15 cellular contexts compared by ENCODE assay signal in genomic region chr17:82577300-82577699, GRCh38. TPM values are rescaled to one million over a fixed set of nuclear protein-coding genes. Genes with fewer than 3 reads are reported as not detected.
DNase-seq lines count a peak whose midpoint lies in the region; ATAC-seq, FAIRE-seq and TF ChIP-seq lines count a peak whose summit lies in the region.
"Had no signal": no experiment of that assay in that cellular context is flagged by ENCODE, and none has a peak within 500 bp of the region (broad histone marks: within the 10 kb centered on the region; RNA-seq: fewer than 3 reads in every experiment).

No MANE protein-coding gene starts in this region.

- H3K9me3 Mint-ChIP-seq in T-helper 2 cell treated with Interferon-gamma antibody and Interleukin-4, amounts not matched to agents 5 μg/mL and 100 μg/mL, for 36 hours = no peaks in the 10 kb centered on the region
- H3K9me3 Mint-ChIP-seq: CD14-positive monocyte; CD8-positive, alpha-beta T cell; IgD-negative memory B cell had no signal

- H3K9me3 ChIP-seq in right cardiac atrium (ENCODE audit: control insufficient read depth, low read length) (no peaks in the 10 kb centered on the region), GM12878 (replicated peaks; ENCODE audit: control insufficient read depth, insufficient read depth, low read length) (no peaks in the 10 kb centered on the region), HepG2 (ENCODE audit: low read length) (no peaks in the 10 kb centered on the region), upper lobe of right lung (no peaks in the 10 kb centered on the region)

- RAD21 ChIA-PET in GM12878 (lab: Charles Lee; ENCODE audit: unreplicated experiment) = no interaction called here

- no peaks in the 10 kb centered on the region for H3K27me3 Mint-ChIP-seq in T-helper 2 cell treated with Interferon-gamma antibody and Interleukin-4, amounts not matched to agents 5 μg/mL and 100 μg/mL, for 36 hours (ENCODE audit: low read depth)
- H3K27me3 Mint-ChIP-seq: IgD-negative memory B cell had no signal

- peaks cover 8 to 26% of the 10 kb centered on the region in 2 experiments for H3K36me3 ChIP-seq in GM12878 (ENCODE audit: control insufficient read depth in 2 of 2, insufficient read depth in 2 of 2, low read length in 1 of 2)
- H3K36me3 ChIP-seq in HepG2 (replicated peaks in 1 of 2; ENCODE audit: control insufficient read depth in 1 of 2, insufficient read depth in 2 of 2, low read length in 2 of 2) = peaks cover 36 to 76% of the 10 kb centered on the region in 2 experiments
- peaks cover 44% of the 10 kb centered on the region for H3K36me3 ChIP-seq in upper lobe of right lung

- BruUV-seq in GM12878 (replicated peaks; lab: Mats Ljungman, UMichigan) (TSS peak; percentile 63), HepG2 (replicated peaks; lab: Mats Ljungman, UMichigan) (TSS peak; percentile 48)

- H3K79me2 ChIP-seq in GM12878 (ENCODE audit: control insufficient read depth, insufficient read depth, low read length) (no peaks in the 10 kb centered on the region), HepG2 (ENCODE audit: insufficient read depth, low read length) (peaks cover 38% of the 10 kb centered on the region)

- TF ChIP-seq POLR2A in GM12878 (IDR thresholded peaks at IDR 0.05; ENCODE audit: low read depth, low read length) (no peak), HepG2 (IDR thresholded peaks at IDR 0.05; ENCODE audit: insufficient read depth in 1 of 2, low read depth in 2 of 2, low read length in 2 of 2) (no peak)

- no peaks in the 10 kb centered on the region for H3K4me1 ChIP-seq in right cardiac atrium (ENCODE audit: control insufficient read depth, insufficient read depth, low read length)
- no peaks in the 10 kb centered on the region for H3K4me1 ChIP-seq in GM12878 (ENCODE audit: control insufficient read depth, insufficient read depth, low read length)
- H3K4me1 ChIP-seq in HepG2 (ENCODE audit: insufficient read depth, low read length) = no peaks in the 10 kb centered on the region
- H3K4me1 ChIP-seq in upper lobe of right lung = no peaks in the 10 kb centered on the region

- POLR2A ChIA-PET in GM12878 (lab: Charles Lee) = no interaction called here
- POLR2A ChIA-PET in HepG2 (lab: Yijun Ruan, JAX) = interaction anchor here (1.3 kb wide), 1 partner anchor 9 kb away, joined by 3 read pairs; no protein-coding TSS in a partner anchor

- no peak overlapping the region for H3K4me2 ChIP-seq in GM12878 (ENCODE audit: control insufficient read depth, insufficient read depth)
- H3K4me2 ChIP-seq in HepG2 (ENCODE audit: low read depth, low read length) = no peak overlapping the region

- no peak overlapping the region for H3K4me3 Mint-ChIP-seq in T-helper 2 cell treated with Interferon-gamma antibody and Interleukin-4, amounts not matched to agents 5 μg/mL and 100 μg/mL, for 36 hours
- H3K4me3 Mint-ChIP-seq: CD14-positive monocyte; CD8-positive, alpha-beta T cell; IgD-negative memory B cell had no signal

- peak; percentile 21 to 51 for ATAC-seq in right cardiac atrium
- ATAC-seq in Right ventricle myocardium superior (ENCODE audit: poor library complexity) = no peak
- ATAC-seq in GM12878 = no peak
- ATAC-seq in HepG2 = peak; percentile 31; the same call in 2 of the 3 replicates
- ATAC-seq in upper lobe of right lung = peak; percentile 26
- no peak for ATAC-seq in HG03571 (IDR thresholded peaks at IDR 0.05; ENCODE audit: unreplicated experiment)
- ATAC-seq: CD8-positive, alpha-beta T cell had no signal

- H3K4me1 Mint-ChIP-seq in T-helper 2 cell treated with Interferon-gamma antibody and Interleukin-4, amounts not matched to agents 5 μg/mL and 100 μg/mL, for 36 hours (ENCODE audit: low read depth) = no peaks in the 10 kb centered on the region
- H3K4me1 Mint-ChIP-seq: IgD-negative memory B cell had no signal

- H3K27ac ChIP-seq in right cardiac atrium (ENCODE audit: low read length) (no peak overlapping the region), GM12878 (ENCODE audit: control insufficient read depth, insufficient read depth) (no peak overlapping the region), HepG2 (ENCODE audit: extremely low read length, insufficient read depth, low read length) (no peak overlapping the region), upper lobe of right lung (no peak overlapping the region)
- H3K27ac ChIP-seq: 22Rv1 had no signal

- H3K9ac ChIP-seq in GM12878 (ENCODE audit: control insufficient read depth, insufficient read depth, low read length) = no peak overlapping the region
- no peak overlapping the region for H3K9ac ChIP-seq in HepG2 (ENCODE audit: insufficient read depth, low read depth, low read length)

- DNase-seq in right cardiac atrium (no peak), Right ventricle myocardium superior (no peak), GM12878 (ENCODE audit: low read depth, low spot score) (no peak), HepG2 (ENCODE audit: low spot score) (no peak), upper lobe of right lung (no peak), mucosa of gallbladder (ENCODE audit: low spot score) (no peak)
- DNase-seq in T-helper 2 cell treated with Interferon-gamma antibody and Interleukin-4, amounts not matched to agents 5 μg/mL and 100 μg/mL, for 36 hours (ENCODE audit: low spot score) = no peak
- DNase-seq: CD8-positive, alpha-beta T cell; COR-L47; DMS53; GF-D8 had no signal

- TF ChIP-seq EP300 in GM12878 (IDR thresholded peaks at IDR 0.05; ENCODE audit: borderline replicate concordance in 1 of 2, control insufficient read depth in 1 of 2, low read depth in 2 of 2, low read length in 2 of 2) (no peak), HepG2 (IDR thresholded peaks at IDR 0.05; ENCODE audit: low read depth in 2 of 2, low read length in 2 of 2) (no peak), HepG2 (CRISPR knock-in tag; IDR thresholded peaks at IDR 0.05; ENCODE audit: borderline replicate concordance) (no peak)

- no peak overlapping the region for H3K4me3 ChIP-seq in right cardiac atrium (ENCODE audit: low read length)
- H3K4me3 ChIP-seq in GM12878 = no peak overlapping the region
- no peak overlapping the region for H3K4me3 ChIP-seq in HepG2 (replicated peaks in 1 of 3; ENCODE audit: insufficient read depth in 1 of 3, low read depth in 2 of 3, low read length in 3 of 3)
- no peak overlapping the region for H3K4me3 ChIP-seq in upper lobe of right lung

- H3K27ac Mint-ChIP-seq in T-helper 2 cell treated with Interferon-gamma antibody and Interleukin-4, amounts not matched to agents 5 μg/mL and 100 μg/mL, for 36 hours = no peak overlapping the region
- H3K27ac Mint-ChIP-seq: CD8-positive, alpha-beta T cell; IgD-negative memory B cell had no signal

- intact Hi-C loops in right cardiac atrium (cut with DNase I) (no loop called here), Right ventricle myocardium superior (cut with DNase I) (no loop called here), GM12878 (cut with micrococcal nuclease; ENCODE audit: unreplicated experiment) (no loop called here), HepG2 (cut with micrococcal nuclease; ENCODE audit: unreplicated experiment) (no loop called here), upper lobe of right lung (cut with DNase I) (no loop called here)

- FAIRE-seq in GM12878 (lab: Jason Lieb, UNC) (no peak), HepG2 (lab: Jason Lieb, UNC) (no peak)

- in situ Hi-C loops in GM12878 (cut with MboI) = no loop called here
- in situ Hi-C loops in HepG2 (cut with HindIII; ENCODE audit: extremely low pct_ligation_motif_present, low pct_unique_long_range_greater_than_20kb) = no loop called here

- WGBS in right cardiac atrium = 97% methylated on average over 18 of the region's 18 CpGs
- 97% methylated on average over 10 of the region's 18 CpGs for WGBS in GM12878 (ENCODE audit: insufficient coverage, insufficient replicate concordance, low lambda C conversion rate, missing lambda C conversion rate)
- WGBS in HepG2 (ENCODE audit: low lambda C conversion rate) = 97% methylated on average over 18 of the region's 18 CpGs

- H4K20me1 ChIP-seq in GM12878 (ENCODE audit: control insufficient read depth, insufficient read depth) (no peaks in the 10 kb centered on the region), HepG2 (ENCODE audit: insufficient read depth, low read length) (no peaks in the 10 kb centered on the region)

- no peak for TF ChIP-seq RAD21 in GM12878 (IDR thresholded peaks at IDR 0.05; ENCODE audit: insufficient read depth, low read depth, low read length)
- no peak for TF ChIP-seq RAD21 in HepG2 (CRISPR knock-in tag; IDR thresholded peaks at IDR 0.05)

- peaks cover 17% of the 10 kb centered on the region for H3K36me3 Mint-ChIP-seq in T-helper 2 cell treated with Interferon-gamma antibody and Interleukin-4, amounts not matched to agents 5 μg/mL and 100 μg/mL, for 36 hours (ENCODE audit: low read depth)
- H3K36me3 Mint-ChIP-seq: IgD-negative memory B cell had no signal

- no peak for TF ChIP-seq CTCF in GM12878 (IDR thresholded peaks at IDR 0.05 in 2 of 3, conservative IDR thresholded peaks at IDR 0.05 in 1 of 3; ENCODE audit: control insufficient read depth in 2 of 3, extremely low read depth in 1 of 3, insufficient read depth in 1 of 3, low read depth in 3 of 3, low read length in 3 of 3)
- TF ChIP-seq CTCF in HepG2 (CRISPR knock-in tag; IDR thresholded peaks at IDR 0.05) = no peak
- TF ChIP-seq CTCF in upper lobe of right lung (IDR thresholded peaks at IDR 0.05) = no peak

- SMC1A ChIA-PET in GM12878 (lab: Charles Lee; ENCODE audit: uncharacterized antibody, unreplicated experiment) = no interaction called here

- CTCF ChIA-PET in GM12878 (lab: Yijun Ruan, JAX) = no interaction called here
- CTCF ChIA-PET in HepG2 (lab: Yijun Ruan, JAX; ENCODE audit: low intra/inter-chr PET ratio, low total read pairs) = no interaction called here

- H2AFZ ChIP-seq in GM12878 (ENCODE audit: control insufficient read depth, low read depth, low read length) = no peak overlapping the region
- no peak overlapping the region for H2AFZ ChIP-seq in HepG2 (ENCODE audit: low read length)

- no peaks in the 10 kb centered on the region for H3K27me3 ChIP-seq in right cardiac atrium (ENCODE audit: control insufficient read depth, insufficient read depth)
- no peaks in the 10 kb centered on the region for H3K27me3 ChIP-seq in GM12878 (replicated peaks in 1 of 2; ENCODE audit: control insufficient read depth in 2 of 2, insufficient read depth in 2 of 2, low read length in 1 of 2)
- no peaks in the 10 kb centered on the region for H3K27me3 ChIP-seq in HepG2 (ENCODE audit: control insufficient read depth in 1 of 2, insufficient read depth in 2 of 2, low read length in 2 of 2)
- H3K27me3 ChIP-seq in upper lobe of right lung = no peaks in the 10 kb centered on the region

RNA-seq across cellular contexts. Expression of gene FOXK2, which starts 57.8 kb away (rescaled TPM):
- 10 to 100 TPM; 35.7 to 69.1 (median 41.6) TPM for total RNA-seq in right cardiac atrium
- polyA plus RNA-seq in right cardiac atrium = 19.9 TPM
- total RNA-seq in Right ventricle myocardium superior = 34.3 TPM
- total RNA-seq in GM12878 (2013; cell fraction: nucleolus; rRNA removed) = 85.5 and 97.1 TPM in 2 replicates
- total RNA-seq in GM12878 (2014; rRNA removed) = 32.2 and 35.9 TPM in 2 replicates
- 32.3 and 32.9 TPM in 2 replicates for total RNA-seq in GM12878 (2014; rRNA removed; fragmentation: Illumina TruSeq; extraction: Trizol)
- total RNA-seq in GM12878 (2021) = 56.8 and 58.3 TPM in 2 replicates
- polyA plus RNA-seq in GM12878 (2011; ENCODE audit: low read depth) = 10.7 TPM
- polyA plus RNA-seq in GM12878 (2011; rRNA removed) = 26.8 and 36.6 TPM in 2 replicates
- 26.3 and 29.4 TPM in 2 replicates for polyA plus RNA-seq in GM12878 (2011; cell fraction: cytosol; rRNA removed)
- 32.3 and 46.0 TPM in 2 replicates for polyA plus RNA-seq in GM12878 (2011; cell fraction: nucleus; rRNA removed)
- polyA plus RNA-seq in GM12878 (2012) = 20.2 and 24.0 TPM in 2 replicates
- 23.0 and 39.7 TPM in 2 replicates for polyA plus RNA-seq in GM12878 (2014; fragmentation: Illumina TruSeq; extraction: Trizol)
- 1 to 10 TPM; 2.4 to 3.8 TPM for polyA plus RNA-seq in GM12878 (2014; fragmentation: Nextera tagmentation; extraction: Ambion mirVana)
- 38.3 and 42.3 TPM in 2 replicates for polyA plus RNA-seq in GM12878 (2014; rRNA removed)
- polyA plus RNA-seq in GM12878 (2016; fragmentation: Nextera tagmentation; extraction: Ambion mirVana) = 1 to 10 TPM; 2.7 to 5.6 TPM
- 27.4 and 46.1 TPM in 2 replicates for polyA minus RNA-seq in GM12878 (2011; rRNA and poly(A)+ RNA removed)
- 31.4 and 38.8 TPM in 2 replicates for polyA minus RNA-seq in GM12878 (2011; cell fraction: cytosol; rRNA and poly(A)+ RNA removed)
- 23.0 and 45.1 TPM in 2 replicates for polyA minus RNA-seq in GM12878 (2011; cell fraction: nucleus; rRNA and poly(A)+ RNA removed)
- total RNA-seq in HepG2 (2016; rRNA removed; fragmentation: Illumina TruSeq; extraction: Trizol) = 47.7 and 67.2 TPM in 2 replicates
- total RNA-seq in HepG2 (2016; cell fraction: cytosol; rRNA removed; fragmentation: Illumina TruSeq; extraction: Trizol; ENCODE audit: low read depth) = 118 and 125 TPM in 2 replicates
- 39.3 and 64.3 TPM in 2 replicates for total RNA-seq in HepG2 (2016; cell fraction: insoluble cytoplasmic fraction; rRNA removed; fragmentation: Illumina TruSeq; extraction: Trizol)
- 103 and 104 TPM in 2 replicates for total RNA-seq in HepG2 (2016; cell fraction: membrane; rRNA removed; fragmentation: Illumina TruSeq; extraction: Trizol)
- 38.8 and 51.8 TPM in 2 replicates for total RNA-seq in HepG2 (2016; cell fraction: nucleus; rRNA removed; fragmentation: Illumina TruSeq; extraction: Trizol)
- polyA plus RNA-seq in HepG2 (2011; rRNA removed) = 67.1 and 73.1 TPM in 2 replicates
- 53.2 and 56.1 TPM in 2 replicates for polyA plus RNA-seq in HepG2 (2011; cell fraction: cytosol; rRNA removed)
- 50.7 and 52.2 TPM in 2 replicates for polyA plus RNA-seq in HepG2 (2011; cell fraction: nucleus; rRNA removed)
- 78.2 and 88.0 TPM in 2 replicates for polyA plus RNA-seq in HepG2 (2012)
- 38.6 and 41.3 TPM in 2 replicates for polyA plus RNA-seq in HepG2 (2016; cell fraction: cytosol; fragmentation: Illumina TruSeq; extraction: Trizol; ENCODE audit: low read depth)
- 59.9 and 75.2 TPM in 2 replicates for polyA plus RNA-seq in HepG2 (2016; cell fraction: insoluble cytoplasmic fraction; fragmentation: Illumina TruSeq; extraction: Trizol; ENCODE audit: low read depth)
- 80.8 and 99.2 TPM in 2 replicates for polyA plus RNA-seq in HepG2 (2016; cell fraction: membrane; fragmentation: Illumina TruSeq; extraction: Trizol; ENCODE audit: low read depth)
- 80.4 and 81.2 TPM in 2 replicates for polyA plus RNA-seq in HepG2 (2016; cell fraction: nucleus; fragmentation: Illumina TruSeq; extraction: Trizol; ENCODE audit: insufficient read depth, low read depth)
- 83.4 and 116 TPM in 2 replicates for polyA minus RNA-seq in HepG2 (2011; rRNA and poly(A)+ RNA removed; ENCODE audit: low replicate concordance)
- polyA minus RNA-seq in HepG2 (2011; cell fraction: cytosol; rRNA and poly(A)+ RNA removed) = 74.6 and 79.0 TPM in 2 replicates
- 55.5 and 74.1 TPM in 2 replicates for polyA minus RNA-seq in HepG2 (2011; cell fraction: nucleus; rRNA and poly(A)+ RNA removed)
- 62.4 TPM for total RNA-seq in upper lobe of right lung
- total RNA-seq in mucosa of gallbladder = 51.0 TPM

Comparison
In these comparisons a context has a peak if more than half of its experiments do, and no peak if none do; other contexts are left out.
1. ATAC-seq: peak in right cardiac atrium (2 of 2), HepG2 (single experiment) and upper lobe of right lung (single experiment); none in Right ventricle myocardium superior (single experiment), GM12878 (single experiment) and HG03571 (single experiment).